Comparison of ENCODE assay signal across 23 cellular contexts in genomic region chr1:201633297-201633696, GRCh38.
A peak's percentile ranks its signal among the peaks of the same experiment; 100 is the strongest.
DNase-seq lines count a peak whose midpoint lies in the region; ATAC-seq and TF ChIP-seq lines count a peak whose summit lies in the region.
"Had no signal": no experiment of that assay in that cellular context is flagged by ENCODE, and none has a peak within 500 bp of the region (broad histone marks: within the 10 kb centered on the region; RNA-seq: fewer than 3 reads in every experiment).

No MANE protein-coding gene starts in this region.

- no peak for TF ChIP-seq CTCF in brain (conservative IDR thresholded peaks at IDR 0.05)
- no peak for TF ChIP-seq CTCF in psoas muscle (IDR thresholded peaks at IDR 0.05)
- TF ChIP-seq CTCF in foreskin fibroblast (IDR thresholded peaks at IDR 0.05; ENCODE audit: low read depth, low read length) = no peak

- H3K27ac ChIP-seq in GM23248 (peak overlapping the region; percentile 5; the same call in 1 of the 2 replicates), psoas muscle (no peak overlapping the region)
- H3K27ac ChIP-seq: SK-N-MC, uterus had no signal

- no peak overlapping the region for H3K9ac ChIP-seq in GM23248

- no peak overlapping the region for H3K4me2 ChIP-seq in GM23248 (ENCODE audit: unreplicated experiment)
- H3K4me2 ChIP-seq: smooth muscle cell had no signal

- no peak overlapping the region for H3K4me3 Mint-ChIP-seq in brain
- H3K4me3 Mint-ChIP-seq in activated naive CD8-positive, alpha-beta T cell treated with anti-CD3 and anti-CD28 coated beads for 36 hours = no peak overlapping the region
- H3K4me3 Mint-ChIP-seq: activated CD8-positive, alpha-beta memory T cell treated with anti-CD3 and anti-CD28 coated beads, Interleukin-2, amount 10 ng/mL, durations not matched to agents 7 days and 5 days; CD8-positive, alpha-beta T cell; natural killer cell treated with Interleukin-12 subunit alpha and Interleukin-12 subunit beta and Interleukin-15 and Interleukin-18, amount 100 ng/mL, for 72 hours; stimulated activated naive CD8-positive, alpha-beta T cell treated with anti-CD3 and anti-CD28 coated beads, Interleukin-15, Interleukin-2, amounts not matched to agents 100 ng/mL and 50 ng/mL, for 24 hours had no signal

- H4K20me1 ChIP-seq in GM23248 (ENCODE audit: insufficient read depth) = no peaks in the 10 kb centered on the region

- H3K4me3 ChIP-seq in GM23248 (no peak overlapping the region), psoas muscle (no peak overlapping the region), foreskin fibroblast (ENCODE audit: low read depth in 1 of 2, low read length in 2 of 2) (no peak overlapping the region)
- H3K4me3 ChIP-seq: SK-N-MC, smooth muscle cell, uterus had no signal

- H3K4me1 ChIP-seq in GM23248 (ENCODE audit: insufficient read depth) (peaks cover 65% of the 10 kb centered on the region), psoas muscle (peaks cover 32% of the 10 kb centered on the region)
- H3K4me1 ChIP-seq: uterus had no signal

- H3K27me3 ChIP-seq in GM23248 (replicated peaks; ENCODE audit: insufficient read depth) = no peaks in the 10 kb centered on the region
- H3K27me3 ChIP-seq in psoas muscle (ENCODE audit: insufficient read depth in 3 of 3, low read length in 2 of 3) = no peaks in the 10 kb centered on the region
- H3K27me3 ChIP-seq: uterus had no signal

- H3K4me1 Mint-ChIP-seq in brain = peaks cover 79% of the 10 kb centered on the region
- H3K4me1 Mint-ChIP-seq in activated naive CD8-positive, alpha-beta T cell treated with anti-CD3 and anti-CD28 coated beads for 36 hours = no peaks in the 10 kb centered on the region
- H3K4me1 Mint-ChIP-seq: activated CD8-positive, alpha-beta memory T cell treated with anti-CD3 and anti-CD28 coated beads, Interleukin-2, amount 10 ng/mL, durations not matched to agents 7 days and 5 days had no signal

- peaks cover 94% of the 10 kb centered on the region for H3K79me2 ChIP-seq in GM23248 (ENCODE audit: insufficient read depth)

- H3K27me3 Mint-ChIP-seq in brain = peaks cover 8% of the 10 kb centered on the region
- no peaks in the 10 kb centered on the region for H3K27me3 Mint-ChIP-seq in activated naive CD8-positive, alpha-beta T cell treated with anti-CD3 and anti-CD28 coated beads for 36 hours
- H3K27me3 Mint-ChIP-seq: stimulated activated naive CD8-positive, alpha-beta T cell treated with anti-CD3 and anti-CD28 coated beads, Interleukin-15, Interleukin-2, amounts not matched to agents 100 ng/mL and 50 ng/mL, for 24 hours had no signal

- H3K9me3 Mint-ChIP-seq in brain = no peaks in the 10 kb centered on the region
- no peaks in the 10 kb centered on the region for H3K9me3 Mint-ChIP-seq in activated naive CD8-positive, alpha-beta T cell treated with anti-CD3 and anti-CD28 coated beads for 36 hours
- H3K9me3 Mint-ChIP-seq: CD8-positive, alpha-beta T cell; natural killer cell treated with Interleukin-12 subunit alpha and Interleukin-12 subunit beta and Interleukin-15 and Interleukin-18, amount 100 ng/mL, for 72 hours; stimulated activated naive CD8-positive, alpha-beta T cell treated with anti-CD3 and anti-CD28 coated beads, Interleukin-15, Interleukin-2, amounts not matched to agents 100 ng/mL and 50 ng/mL, for 24 hours had no signal

- H3F3A ChIP-seq in GM23248 (ENCODE audit: insufficient read depth) = peaks cover 51% of the 10 kb centered on the region

- WGBS in GM23248 (ENCODE audit: low coverage in 1 of 2, low lambda C conversion rate in 2 of 2, missing lambda C conversion rate in 2 of 2), 2 experiments = 64 to 73% methylated on average over 2 of the region's 2 CpGs
- 11 to 15% (median 14%) methylated on average over 2 of the region's 2 CpGs for whole genome bisulfite sequencing in psoas muscle, 3 donors

- no peak overlapping the region for H2AFZ ChIP-seq in GM23248

- no peaks in the 10 kb centered on the region for H3K9me2 ChIP-seq in GM23248 (ENCODE audit: insufficient read depth)

- H3K9me3 ChIP-seq in GM23248 (ENCODE audit: low read depth) (no peaks in the 10 kb centered on the region), psoas muscle (no peaks in the 10 kb centered on the region)
- H3K9me3 ChIP-seq: uterus had no signal

- in situ Hi-C loops in GM23248 (cut with MboI) = no loop called here

- no peaks in the 10 kb centered on the region for H3K36me3 Mint-ChIP-seq in brain
- H3K36me3 Mint-ChIP-seq in activated naive CD8-positive, alpha-beta T cell treated with anti-CD3 and anti-CD28 coated beads for 36 hours = no peaks in the 10 kb centered on the region
- H3K36me3 Mint-ChIP-seq: activated CD8-positive, alpha-beta memory T cell treated with anti-CD3 and anti-CD28 coated beads, Interleukin-2, amount 10 ng/mL, durations not matched to agents 7 days and 5 days; CD8-positive, alpha-beta T cell; natural killer cell treated with Interleukin-12 subunit alpha and Interleukin-12 subunit beta and Interleukin-15 and Interleukin-18, amount 100 ng/mL, for 72 hours had no signal

- DNase-seq in GM23248 = no peak
- peak; percentile 65 for DNase-seq in left ventricle myocardium superior
- no peak for DNase-seq in psoas muscle
- no peak for DNase-seq in foreskin fibroblast
- no peak for DNase-seq in activated naive CD8-positive, alpha-beta T cell treated with anti-CD3 and anti-CD28 coated beads for 36 hours
- no peak for DNase-seq in dedifferentiated amniotic fluid mesenchymal stem cell (ENCODE audit: extremely low spot score)
- DNase-seq in DMS114 treated with DMSO at 0.1 percent for 48 hours (lab: John Stamatoyannopoulos, UW; ENCODE audit: unreplicated experiment) = no peak
- DNase-seq: activated CD4-positive, alpha-beta T cell treated with anti-CD3 and anti-CD28 coated beads, Interleukin-2, amount 50 U/mL, for 4 hours; activated CD8-positive, alpha-beta memory T cell treated with anti-CD3 and anti-CD28 coated beads, Interleukin-2, amount 10 ng/mL, durations not matched to agents 7 days and 5 days; activated T-cell treated with anti-CD3 and anti-CD28 coated beads, Interleukin-2, amount 50 U/mL, for 48 hours; CD8-positive, alpha-beta T cell; midbrain; NCI-H1048; NCI-H1694; stimulated activated CD8-positive, alpha-beta memory T cell treated with anti-CD3 and anti-CD28 coated beads, Interleukin-4, amount 100 ng/mL, for 48 hours; T-helper 1 cell; uterus had no signal

- intact Hi-C loops in left ventricle myocardium superior (cut with micrococcal nuclease) (loop anchor here (10.0 kb wide), 1 partner anchor 62 kb away; no protein-coding TSS in a partner anchor), psoas muscle (cut with DNase I) (no loop called here)

- peak overlapping the region in 3 of 5 experiments; percentile 2 to 59 (median 30) for H3K27ac Mint-ChIP-seq in brain
- no peak overlapping the region for H3K27ac Mint-ChIP-seq in activated naive CD8-positive, alpha-beta T cell treated with anti-CD3 and anti-CD28 coated beads for 36 hours
- H3K27ac Mint-ChIP-seq: activated CD8-positive, alpha-beta memory T cell treated with anti-CD3 and anti-CD28 coated beads, Interleukin-2, amount 10 ng/mL, durations not matched to agents 7 days and 5 days; CD8-positive, alpha-beta T cell; natural killer cell treated with Interleukin-12 subunit alpha and Interleukin-12 subunit beta and Interleukin-15 and Interleukin-18, amount 100 ng/mL, for 72 hours; stimulated activated naive CD8-positive, alpha-beta T cell treated with anti-CD3 and anti-CD28 coated beads, Interleukin-15, Interleukin-2, amounts not matched to agents 100 ng/mL and 50 ng/mL, for 24 hours had no signal

- H3K36me3 ChIP-seq in GM23248 (ENCODE audit: low read depth) = peaks cover 18% of the 10 kb centered on the region; the same call in 1 of the 2 replicates
- H3K36me3 ChIP-seq in psoas muscle (ENCODE audit: insufficient read depth in 1 of 2, low read depth in 1 of 2) = peaks cover 0 to 6% of the 10 kb centered on the region in 2 donors
- H3K36me3 ChIP-seq: uterus had no signal

- peak; percentile 84 for ATAC-seq in left ventricle myocardium superior
- ATAC-seq in psoas muscle = peak; percentile 43 to 67 (median 66)
- ATAC-seq: activated CD4-positive, CD25-positive, alpha-beta regulatory T cell treated with anti-CD3 and anti-CD28 coated beads, Interleukin-2, amount 50 U/mL, for 24 hours; activated CD8-positive, alpha-beta memory T cell treated with anti-CD3 and anti-CD28 coated beads, Interleukin-2, amount 10 ng/mL, durations not matched to agents 7 days and 5 days; CD8-positive, alpha-beta T cell; natural killer cell treated with Interleukin-12 subunit alpha and Interleukin-12 subunit beta and Interleukin-15 and Interleukin-18, amount 100 ng/mL, for 72 hours had no signal
